ENCODE assay signal across 8 cellular contexts in genomic region chr14:24411468-24412454, GRCh38. TPM values are rescaled to one million over a fixed set of nuclear protein-coding genes. Genes with fewer than 3 reads are reported as not detected.
DNase-seq lines count a peak whose midpoint lies in the region; ATAC-seq, FAIRE-seq and TF ChIP-seq lines count a peak whose summit lies in the region.

No MANE protein-coding gene starts in this region.

- no peaks in the 10 kb centered on the region for H3K4me1 Mint-ChIP-seq in naive B cell

- H3K27me3 ChIP-seq in dorsolateral prefrontal cortex = peaks cover 0 to 5% (median 0%) of the 10 kb centered on the region in 45 donors

- no peaks in the 10 kb centered on the region for H3K36me3 Mint-ChIP-seq in naive B cell

- FAIRE-seq in A204.1 (lab: Jason Lieb, UNC) = peak; percentile 79

- H3K27me3 Mint-ChIP-seq in naive B cell = peaks cover 4 to 19% (median 6%) of the 10 kb centered on the region in 3 donors

- peak overlapping the region in 1 of 6 donors; percentile 52 for H3K27ac Mint-ChIP-seq in naive B cell

- H3K4me3 Mint-ChIP-seq in naive B cell = peak overlapping the region in 1 of 8 donors; percentile 63

- intact Hi-C loops in dorsolateral prefrontal cortex (cut with DNase I) = no loop called here

- H3K4me3 ChIP-seq in dorsolateral prefrontal cortex = no peak overlapping the region

- no peaks in the 10 kb centered on the region for H3K9me3 Mint-ChIP-seq in naive B cell

- ATAC-seq in HG03135 (IDR thresholded peaks at IDR 0.05; ENCODE audit: unreplicated experiment) = peak; percentile 56
- peak; percentile 54 to 65 for ATAC-seq in naive B cell (ENCODE audit: low read depth in 2 of 2)
- no peak for ATAC-seq in HG03097 (IDR thresholded peaks at IDR 0.05; ENCODE audit: low FRiP score, unreplicated experiment)
- no peak for ATAC-seq in HG02840 (IDR thresholded peaks at IDR 0.05; ENCODE audit: low FRiP score, unreplicated experiment)

- peak in 50 of 56 donors; percentile 11 to 64 (median 43) for TF ChIP-seq CTCF in dorsolateral prefrontal cortex (IDR thresholded peaks at IDR 0.05 in 54 of 56, conservative IDR thresholded peaks at IDR 0.05 in 2 of 56; ENCODE audit: low read depth in 1 of 56, partially characterized antibody in 56 of 56)

- H3K27ac ChIP-seq in dorsolateral prefrontal cortex = no peak overlapping the region

- DNase-seq in DMS153 treated with DMSO at 0.1 percent for 48 hours (lab: John Stamatoyannopoulos, UW; ENCODE audit: unreplicated experiment) = peak; percentile 19
- DNase-seq in RKO (ENCODE audit: low spot score) = peak; percentile 48
- DNase-seq in dorsolateral prefrontal cortex = peak in 1 of 10 donors; percentile 43
- no peak for DNase-seq in naive B cell

RNA-seq across cellular contexts. Expression of gene NYNRIN, which starts 13.0 kb away (rescaled TPM):
- total RNA-seq in dorsolateral prefrontal cortex = 10 to 100 TPM in 9 of 120 experiments, 1 to 10 TPM in 111; 2.3 to 15.3 (median 6.3) TPM
- under 1 TPM in 2 of 6 donors, not detected in 4; 0.05 to 0.14 TPM for polyA plus RNA-seq in naive B cell (ENCODE audit: low read depth in 6 of 6)

RNA-seq across cellular contexts. Expression of gene CBLN3, which starts 17.7 kb away (rescaled TPM):
- total RNA-seq in dorsolateral prefrontal cortex = 1 to 10 TPM in 118 of 120 experiments, under 1 TPM in 2; 0.71 to 8.3 (median 3.4) TPM
- 1 to 10 TPM in 5 of 6 donors, under 1 TPM in 1; 0.70 to 2.6 (median 2.1) TPM for polyA plus RNA-seq in naive B cell (ENCODE audit: low read depth in 6 of 6)

RNA-seq across cellular contexts. Expression of gene KHNYN, which starts 18.0 kb away (rescaled TPM):
- total RNA-seq in dorsolateral prefrontal cortex = 10 to 100 TPM; 13.3 to 43.5 (median 23.9) TPM
- polyA plus RNA-seq in naive B cell (ENCODE audit: low read depth in 6 of 6) = 10 to 100 TPM; 22.8 to 39.8 (median 24.0) TPM

RNA-seq across cellular contexts. Expression of gene SDR39U1, which starts 30.8 kb away (rescaled TPM):
- 100 to 1,000 TPM in 1 of 120 experiments, 10 to 100 TPM in 119; 55.2 to 101 (median 73.3) TPM for total RNA-seq in dorsolateral prefrontal cortex
- 100 to 1,000 TPM in 2 of 6 donors, 10 to 100 TPM in 4; 79.5 to 106 (median 87.5) TPM for polyA plus RNA-seq in naive B cell (ENCODE audit: low read depth in 6 of 6)

RNA-seq across cellular contexts. Expression of gene NFATC4, which starts 43.8 kb away (rescaled TPM):
- 10 to 100 TPM in 118 of 120 experiments, 1 to 10 TPM in 2; 7.6 to 62.6 (median 19.4) TPM for total RNA-seq in dorsolateral prefrontal cortex
- polyA plus RNA-seq in naive B cell (ENCODE audit: low read depth in 6 of 6) = under 1 TPM in 2 of 6 donors, not detected in 4; 0.19 to 0.43 TPM

Comparison
In these comparisons a context has a peak if more than half of its experiments do, and no peak if none do; other contexts are left out.
1. ATAC-seq: peak in HG03135 (single experiment) and naive B cell (2 of 2); none in HG03097 (single experiment) and HG02840 (single experiment).